In genomic region chr13:72545030-72545719, GRCh38 we compare ENCODE assay signal across 22 cellular contexts.
"Had no signal": no experiment of that assay in that cellular context is flagged by ENCODE, and none has a peak within 500 bp of the region (broad histone marks: within the 10 kb centered on the region; RNA-seq: fewer than 3 reads in every experiment).

No MANE protein-coding gene starts in this region.

- FAIRE-seq: RCC 7860 had no signal

- H3K4me1 ChIP-seq: SJSA1 had no signal

- H3K4me3 ChIP-seq: MG63, SJSA1, SK-N-MC had no signal

- H3K27ac ChIP-seq: SJSA1, SK-N-MC had no signal

- H3K27me3 ChIP-seq: MG63, SJSA1 had no signal

- H3K9me3 ChIP-seq: MG63, SJSA1 had no signal

- H3K36me3 ChIP-seq: MG63, SJSA1 had no signal

- DNase-seq: IMR-90, Karpas-422, KG1, MG63, NCI-H1092, NCI-H1436, NCI-H1694, NCI-H187 treated with DMSO at 0.1 percent for 48 hours, NCI-H2029 treated with DMSO at 0.1 percent for 48 hours, NCI-H2171, NCI-H226, NCI-H446, NCI-H510A, NCI-H524 treated with DMSO at 0.1 percent for 48 hours, NCI-H69, NCI-H774, Right ventricle myocardium superior, RPMI8226, SIG-M5 had no signal
